1 cellular context compared by ENCODE assay signal in the genomic region with DNA sequence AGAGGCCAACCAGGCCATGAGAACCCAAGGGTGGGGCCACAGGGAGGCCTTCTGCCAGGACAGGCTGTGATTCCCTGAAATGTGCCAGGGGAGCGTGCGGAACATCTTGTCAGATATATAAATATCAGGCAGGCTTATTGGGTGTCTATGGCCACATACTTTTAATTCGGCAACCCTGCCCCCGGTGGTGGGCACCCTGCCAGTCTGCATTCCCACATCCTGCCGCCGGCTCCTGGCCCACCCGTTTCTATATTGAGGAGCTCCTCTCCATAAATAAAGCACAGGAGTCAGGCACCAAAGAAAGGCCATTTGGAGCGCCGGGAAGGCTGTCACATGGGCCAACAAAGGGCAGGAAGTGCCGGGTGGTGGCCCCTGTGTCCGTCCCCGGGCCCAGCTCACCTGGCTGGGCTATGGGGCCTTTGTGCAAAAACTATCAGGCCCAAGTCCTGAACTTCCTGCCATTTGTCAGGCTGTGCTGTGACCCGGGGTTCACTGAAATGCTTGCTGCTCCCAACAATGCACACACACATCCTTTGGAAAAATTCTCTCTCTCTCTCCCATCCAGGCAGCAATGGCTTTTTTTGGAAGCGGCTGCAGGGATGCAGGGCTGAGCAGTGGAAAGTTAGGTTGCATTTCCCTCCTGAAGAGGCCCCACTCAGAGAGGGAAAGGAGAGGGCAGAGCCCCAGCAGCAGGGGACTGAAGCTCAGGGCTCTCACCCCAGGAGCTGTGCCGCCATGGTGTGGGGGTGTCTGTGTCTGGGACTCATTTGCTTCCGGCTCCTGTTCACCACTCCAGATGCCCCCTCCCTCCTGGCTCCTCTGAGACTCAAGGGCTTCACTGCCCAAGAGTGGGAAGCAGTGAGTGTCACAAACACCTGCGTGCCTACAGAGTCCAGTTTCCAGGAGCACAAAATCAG.
A peak's percentile ranks its signal among the peaks of the same experiment; 100 is the strongest.
TF ChIP-seq lines count a peak whose summit lies in the region.

No MANE protein-coding gene starts in this region.

TF ChIP-seq in WTC11, 78 proteins besides CTCF, POLR2A, EP300 and RAD21 (continued from another document):
- TF ChIP-seq, protein P1, sequence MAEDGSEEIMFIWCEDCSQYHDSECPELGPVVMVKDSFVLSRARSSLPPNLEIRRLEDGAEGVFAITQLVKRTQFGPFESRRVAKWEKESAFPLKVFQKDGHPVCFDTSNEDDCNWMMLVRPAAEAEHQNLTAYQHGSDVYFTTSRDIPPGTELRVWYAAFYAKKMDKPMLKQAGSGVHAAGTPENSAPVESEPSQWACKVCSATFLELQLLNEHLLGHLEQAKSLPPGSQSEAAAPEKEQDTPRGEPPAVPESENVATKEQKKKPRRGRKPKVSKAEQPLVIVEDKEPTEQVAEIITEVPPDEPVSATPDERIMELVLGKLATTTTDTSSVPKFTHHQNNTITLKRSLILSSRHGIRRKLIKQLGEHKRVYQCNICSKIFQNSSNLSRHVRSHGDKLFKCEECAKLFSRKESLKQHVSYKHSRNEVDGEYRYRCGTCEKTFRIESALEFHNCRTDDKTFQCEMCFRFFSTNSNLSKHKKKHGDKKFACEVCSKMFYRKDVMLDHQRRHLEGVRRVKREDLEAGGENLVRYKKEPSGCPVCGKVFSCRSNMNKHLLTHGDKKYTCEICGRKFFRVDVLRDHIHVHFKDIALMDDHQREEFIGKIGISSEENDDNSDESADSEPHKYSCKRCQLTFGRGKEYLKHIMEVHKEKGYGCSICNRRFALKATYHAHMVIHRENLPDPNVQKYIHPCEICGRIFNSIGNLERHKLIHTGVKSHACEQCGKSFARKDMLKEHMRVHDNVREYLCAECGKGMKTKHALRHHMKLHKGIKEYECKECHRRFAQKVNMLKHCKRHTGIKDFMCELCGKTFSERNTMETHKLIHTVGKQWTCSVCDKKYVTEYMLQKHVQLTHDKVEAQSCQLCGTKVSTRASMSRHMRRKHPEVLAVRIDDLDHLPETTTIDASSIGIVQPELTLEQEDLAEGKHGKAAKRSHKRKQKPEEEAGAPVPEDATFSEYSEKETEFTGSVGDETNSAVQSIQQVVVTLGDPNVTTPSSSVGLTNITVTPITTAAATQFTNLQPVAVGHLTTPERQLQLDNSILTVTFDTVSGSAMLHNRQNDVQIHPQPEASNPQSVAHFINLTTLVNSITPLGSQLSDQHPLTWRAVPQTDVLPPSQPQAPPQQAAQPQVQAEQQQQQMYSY (CRISPR knock-in tag; IDR thresholded peaks at IDR 0.05) = no peak
- no peak for TF ChIP-seq IRF2 (CRISPR knock-in tag; IDR thresholded peaks at IDR 0.05; ENCODE audit: borderline replicate concordance, low read depth)
- no peak for TF ChIP-seq ZBTB21 (CRISPR knock-in tag; IDR thresholded peaks at IDR 0.05; ENCODE audit: borderline replicate concordance)
- TF ChIP-seq, protein P2, sequence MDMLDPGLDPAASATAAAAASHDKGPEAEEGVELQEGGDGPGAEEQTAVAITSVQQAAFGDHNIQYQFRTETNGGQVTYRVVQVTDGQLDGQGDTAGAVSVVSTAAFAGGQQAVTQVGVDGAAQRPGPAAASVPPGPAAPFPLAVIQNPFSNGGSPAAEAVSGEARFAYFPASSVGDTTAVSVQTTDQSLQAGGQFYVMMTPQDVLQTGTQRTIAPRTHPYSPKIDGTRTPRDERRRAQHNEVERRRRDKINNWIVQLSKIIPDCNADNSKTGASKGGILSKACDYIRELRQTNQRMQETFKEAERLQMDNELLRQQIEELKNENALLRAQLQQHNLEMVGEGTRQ (CRISPR knock-in tag; IDR thresholded peaks at IDR 0.05) = peak; percentile 51; the same call in 1 of the 2 replicates
- TF ChIP-seq ZNF396 (CRISPR knock-in tag; IDR thresholded peaks at IDR 0.05; ENCODE audit: borderline replicate concordance) = no peak
- no peak for TF ChIP-seq CREM (CRISPR knock-in tag; IDR thresholded peaks at IDR 0.05)
- TF ChIP-seq, protein P3, sequence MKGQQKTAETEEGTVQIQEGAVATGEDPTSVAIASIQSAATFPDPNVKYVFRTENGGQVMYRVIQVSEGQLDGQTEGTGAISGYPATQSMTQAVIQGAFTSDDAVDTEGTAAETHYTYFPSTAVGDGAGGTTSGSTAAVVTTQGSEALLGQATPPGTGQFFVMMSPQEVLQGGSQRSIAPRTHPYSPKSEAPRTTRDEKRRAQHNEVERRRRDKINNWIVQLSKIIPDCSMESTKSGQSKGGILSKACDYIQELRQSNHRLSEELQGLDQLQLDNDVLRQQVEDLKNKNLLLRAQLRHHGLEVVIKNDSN (CRISPR knock-in tag; IDR thresholded peaks at IDR 0.05) = peak; percentile 46; the same call in 1 of the 2 replicates
- TF ChIP-seq FOXK1 (CRISPR knock-in tag; IDR thresholded peaks at IDR 0.05) = no peak
- TF ChIP-seq, protein P4, sequence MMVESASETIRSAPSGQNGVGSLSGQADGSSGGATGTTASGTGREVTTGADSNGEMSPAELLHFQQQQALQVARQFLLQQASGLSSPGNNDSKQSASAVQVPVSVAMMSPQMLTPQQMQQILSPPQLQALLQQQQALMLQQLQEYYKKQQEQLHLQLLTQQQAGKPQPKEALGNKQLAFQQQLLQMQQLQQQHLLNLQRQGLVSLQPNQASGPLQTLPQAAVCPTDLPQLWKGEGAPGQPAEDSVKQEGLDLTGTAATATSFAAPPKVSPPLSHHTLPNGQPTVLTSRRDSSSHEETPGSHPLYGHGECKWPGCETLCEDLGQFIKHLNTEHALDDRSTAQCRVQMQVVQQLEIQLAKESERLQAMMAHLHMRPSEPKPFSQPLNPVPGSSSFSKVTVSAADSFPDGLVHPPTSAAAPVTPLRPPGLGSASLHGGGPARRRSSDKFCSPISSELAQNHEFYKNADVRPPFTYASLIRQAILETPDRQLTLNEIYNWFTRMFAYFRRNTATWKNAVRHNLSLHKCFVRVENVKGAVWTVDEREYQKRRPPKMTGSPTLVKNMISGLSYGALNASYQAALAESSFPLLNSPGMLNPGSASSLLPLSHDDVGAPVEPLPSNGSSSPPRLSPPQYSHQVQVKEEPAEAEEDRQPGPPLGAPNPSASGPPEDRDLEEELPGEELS (CRISPR knock-in tag; IDR thresholded peaks at IDR 0.05) = no peak
- TF ChIP-seq, protein P5, sequence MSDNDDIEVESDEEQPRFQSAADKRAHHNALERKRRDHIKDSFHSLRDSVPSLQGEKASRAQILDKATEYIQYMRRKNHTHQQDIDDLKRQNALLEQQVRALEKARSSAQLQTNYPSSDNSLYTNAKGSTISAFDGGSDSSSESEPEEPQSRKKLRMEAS (CRISPR knock-in tag; IDR thresholded peaks at IDR 0.05) = peak; percentile 12; the same call in 1 of the 2 replicates
- no peak for TF ChIP-seq GABPB1 (CRISPR knock-in tag; IDR thresholded peaks at IDR 0.05)
- no peak for TF ChIP-seq HMGA2 (CRISPR knock-in tag; IDR thresholded peaks at IDR 0.05)
- peak; percentile 29; the same call in 1 of the 2 replicates for TF ChIP-seq ZNF423 (CRISPR knock-in tag; IDR thresholded peaks at IDR 0.05)
TF ChIP-seq in WTC11: peak in this region for 4.
